1 cellular context compared by ENCODE assay signal in the genomic region with DNA sequence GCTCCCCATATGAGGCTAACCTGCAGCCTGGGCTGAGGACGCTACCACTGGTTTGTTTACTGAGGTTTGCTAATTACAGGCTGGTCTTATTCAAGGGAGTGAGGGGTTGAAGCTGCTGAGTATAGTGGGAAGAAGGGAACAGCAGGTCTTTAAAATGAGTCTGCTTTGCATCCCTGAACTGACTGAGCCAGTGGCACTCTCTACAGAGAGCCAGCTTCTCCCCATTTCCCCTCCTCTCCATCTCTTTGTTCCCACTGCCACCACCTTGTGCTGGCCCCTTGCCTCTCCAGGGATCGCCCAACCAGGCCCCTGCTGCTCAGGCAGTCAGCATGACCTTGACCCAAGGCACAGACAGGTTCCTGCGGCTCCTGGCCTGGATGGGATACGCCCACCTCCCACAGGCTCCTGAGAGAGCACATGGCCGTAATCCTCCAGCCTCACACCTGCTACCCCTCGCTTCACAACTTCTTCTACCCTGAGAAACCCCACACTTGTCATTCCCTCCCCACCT.
TF ChIP-seq lines count a peak whose summit lies in the region.

No MANE protein-coding gene starts in this region.

TF ChIP-seq in GM12878, 131 proteins besides CTCF, POLR2A, EP300 and RAD21 (continued from another document and continues in another):
- TF ChIP-seq, protein P1, sequence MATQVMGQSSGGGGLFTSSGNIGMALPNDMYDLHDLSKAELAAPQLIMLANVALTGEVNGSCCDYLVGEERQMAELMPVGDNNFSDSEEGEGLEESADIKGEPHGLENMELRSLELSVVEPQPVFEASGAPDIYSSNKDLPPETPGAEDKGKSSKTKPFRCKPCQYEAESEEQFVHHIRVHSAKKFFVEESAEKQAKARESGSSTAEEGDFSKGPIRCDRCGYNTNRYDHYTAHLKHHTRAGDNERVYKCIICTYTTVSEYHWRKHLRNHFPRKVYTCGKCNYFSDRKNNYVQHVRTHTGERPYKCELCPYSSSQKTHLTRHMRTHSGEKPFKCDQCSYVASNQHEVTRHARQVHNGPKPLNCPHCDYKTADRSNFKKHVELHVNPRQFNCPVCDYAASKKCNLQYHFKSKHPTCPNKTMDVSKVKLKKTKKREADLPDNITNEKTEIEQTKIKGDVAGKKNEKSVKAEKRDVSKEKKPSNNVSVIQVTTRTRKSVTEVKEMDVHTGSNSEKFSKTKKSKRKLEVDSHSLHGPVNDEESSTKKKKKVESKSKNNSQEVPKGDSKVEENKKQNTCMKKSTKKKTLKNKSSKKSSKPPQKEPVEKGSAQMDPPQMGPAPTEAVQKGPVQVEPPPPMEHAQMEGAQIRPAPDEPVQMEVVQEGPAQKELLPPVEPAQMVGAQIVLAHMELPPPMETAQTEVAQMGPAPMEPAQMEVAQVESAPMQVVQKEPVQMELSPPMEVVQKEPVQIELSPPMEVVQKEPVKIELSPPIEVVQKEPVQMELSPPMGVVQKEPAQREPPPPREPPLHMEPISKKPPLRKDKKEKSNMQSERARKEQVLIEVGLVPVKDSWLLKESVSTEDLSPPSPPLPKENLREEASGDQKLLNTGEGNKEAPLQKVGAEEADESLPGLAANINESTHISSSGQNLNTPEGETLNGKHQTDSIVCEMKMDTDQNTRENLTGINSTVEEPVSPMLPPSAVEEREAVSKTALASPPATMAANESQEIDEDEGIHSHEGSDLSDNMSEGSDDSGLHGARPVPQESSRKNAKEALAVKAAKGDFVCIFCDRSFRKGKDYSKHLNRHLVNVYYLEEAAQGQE (IDR thresholded peaks at IDR 0.05; ENCODE audit: low read depth, low read length) = no peak
- TF ChIP-seq STAT1 (conservative IDR thresholded peaks at IDR 0.05) = no peak
- TF ChIP-seq YBX1 (IDR thresholded peaks at IDR 0.05) = no peak
- peak; percentile 24 to 38; a peak in 2 of 4 replicates for TF ChIP-seq IKZF2 (IDR thresholded peaks at IDR 0.05)
- TF ChIP-seq DPF2 (IDR thresholded peaks at IDR 0.05) = no peak; the same call in 1 of the 2 replicates
- no peak for TF ChIP-seq RELA (IDR thresholded peaks at IDR 0.05; ENCODE audit: borderline replicate concordance, partially characterized antibody)
- TF ChIP-seq RAD51 (IDR thresholded peaks at IDR 0.05) = no peak
- peak; percentile 74 for TF ChIP-seq NR2F1 (conservative IDR thresholded peaks at IDR 0.05)
- TF ChIP-seq MEF2B (IDR thresholded peaks at IDR 0.05; ENCODE audit: partially characterized antibody, poor library complexity, severe bottlenecking) = peak; percentile 11
- no peak for TF ChIP-seq SMAD1 (IDR thresholded peaks at IDR 0.05; ENCODE audit: low read depth, partially characterized antibody)
- TF ChIP-seq ATF7 (IDR thresholded peaks at IDR 0.05; ENCODE audit: low read depth) = peak; percentile 79
- TF ChIP-seq, protein P2, sequence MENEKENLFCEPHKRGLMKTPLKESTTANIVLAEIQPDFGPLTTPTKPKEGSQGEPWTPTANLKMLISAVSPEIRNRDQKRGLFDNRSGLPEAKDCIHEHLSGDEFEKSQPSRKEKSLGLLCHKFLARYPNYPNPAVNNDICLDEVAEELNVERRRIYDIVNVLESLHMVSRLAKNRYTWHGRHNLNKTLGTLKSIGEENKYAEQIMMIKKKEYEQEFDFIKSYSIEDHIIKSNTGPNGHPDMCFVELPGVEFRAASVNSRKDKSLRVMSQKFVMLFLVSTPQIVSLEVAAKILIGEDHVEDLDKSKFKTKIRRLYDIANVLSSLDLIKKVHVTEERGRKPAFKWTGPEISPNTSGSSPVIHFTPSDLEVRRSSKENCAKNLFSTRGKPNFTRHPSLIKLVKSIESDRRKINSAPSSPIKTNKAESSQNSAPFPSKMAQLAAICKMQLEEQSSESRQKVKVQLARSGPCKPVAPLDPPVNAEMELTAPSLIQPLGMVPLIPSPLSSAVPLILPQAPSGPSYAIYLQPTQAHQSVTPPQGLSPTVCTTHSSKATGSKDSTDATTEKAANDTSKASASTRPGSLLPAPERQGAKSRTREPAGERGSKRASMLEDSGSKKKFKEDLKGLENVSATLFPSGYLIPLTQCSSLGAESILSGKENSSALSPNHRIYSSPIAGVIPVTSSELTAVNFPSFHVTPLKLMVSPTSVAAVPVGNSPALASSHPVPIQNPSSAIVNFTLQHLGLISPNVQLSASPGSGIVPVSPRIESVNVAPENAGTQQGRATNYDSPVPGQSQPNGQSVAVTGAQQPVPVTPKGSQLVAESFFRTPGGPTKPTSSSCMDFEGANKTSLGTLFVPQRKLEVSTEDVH (IDR thresholded peaks at IDR 0.05; ENCODE audit: low read depth, partially characterized antibody) = no peak
- no peak for TF ChIP-seq HDAC2 (IDR thresholded peaks at IDR 0.05)
- no peak for TF ChIP-seq BMI1 (IDR thresholded peaks at IDR 0.05; ENCODE audit: borderline replicate concordance)
- no peak for TF ChIP-seq ASH2L (IDR thresholded peaks at IDR 0.05; ENCODE audit: borderline replicate concordance, low read depth)
- TF ChIP-seq SMAD5 (IDR thresholded peaks at IDR 0.05; ENCODE audit: low read depth) = no peak
- TF ChIP-seq TARDBP (IDR thresholded peaks at IDR 0.05; ENCODE audit: borderline replicate concordance) = no peak
- TF ChIP-seq, protein P3, sequence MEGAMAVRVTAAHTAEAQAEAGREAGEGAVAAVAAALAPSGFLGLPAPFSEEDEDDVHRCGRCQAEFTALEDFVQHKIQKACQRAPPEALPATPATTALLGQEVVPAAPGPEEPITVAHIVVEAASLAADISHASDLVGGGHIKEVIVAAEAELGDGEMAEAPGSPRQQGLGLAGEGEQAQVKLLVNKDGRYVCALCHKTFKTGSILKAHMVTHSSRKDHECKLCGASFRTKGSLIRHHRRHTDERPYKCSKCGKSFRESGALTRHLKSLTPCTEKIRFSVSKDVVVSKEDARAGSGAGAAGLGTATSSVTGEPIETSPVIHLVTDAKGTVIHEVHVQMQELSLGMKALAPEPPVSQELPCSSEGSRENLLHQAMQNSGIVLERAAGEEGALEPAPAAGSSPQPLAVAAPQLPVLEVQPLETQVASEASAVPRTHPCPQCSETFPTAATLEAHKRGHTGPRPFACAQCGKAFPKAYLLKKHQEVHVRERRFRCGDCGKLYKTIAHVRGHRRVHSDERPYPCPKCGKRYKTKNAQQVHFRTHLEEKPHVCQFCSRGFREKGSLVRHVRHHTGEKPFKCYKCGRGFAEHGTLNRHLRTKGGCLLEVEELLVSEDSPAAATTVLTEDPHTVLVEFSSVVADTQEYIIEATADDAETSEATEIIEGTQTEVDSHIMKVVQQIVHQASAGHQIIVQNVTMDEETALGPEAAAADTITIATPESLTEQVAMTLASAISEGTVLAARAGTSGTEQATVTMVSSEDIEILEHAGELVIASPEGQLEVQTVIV (IDR thresholded peaks at IDR 0.05; ENCODE audit: borderline replicate concordance, partially characterized antibody) = no peak
- TF ChIP-seq TCF3 (IDR thresholded peaks at IDR 0.05; ENCODE audit: borderline replicate concordance, insufficient read depth, low read depth, low read length) = no peak
- no peak for TF ChIP-seq RBBP5 (conservative IDR thresholded peaks at IDR 0.05)
- TF ChIP-seq, protein P4, sequence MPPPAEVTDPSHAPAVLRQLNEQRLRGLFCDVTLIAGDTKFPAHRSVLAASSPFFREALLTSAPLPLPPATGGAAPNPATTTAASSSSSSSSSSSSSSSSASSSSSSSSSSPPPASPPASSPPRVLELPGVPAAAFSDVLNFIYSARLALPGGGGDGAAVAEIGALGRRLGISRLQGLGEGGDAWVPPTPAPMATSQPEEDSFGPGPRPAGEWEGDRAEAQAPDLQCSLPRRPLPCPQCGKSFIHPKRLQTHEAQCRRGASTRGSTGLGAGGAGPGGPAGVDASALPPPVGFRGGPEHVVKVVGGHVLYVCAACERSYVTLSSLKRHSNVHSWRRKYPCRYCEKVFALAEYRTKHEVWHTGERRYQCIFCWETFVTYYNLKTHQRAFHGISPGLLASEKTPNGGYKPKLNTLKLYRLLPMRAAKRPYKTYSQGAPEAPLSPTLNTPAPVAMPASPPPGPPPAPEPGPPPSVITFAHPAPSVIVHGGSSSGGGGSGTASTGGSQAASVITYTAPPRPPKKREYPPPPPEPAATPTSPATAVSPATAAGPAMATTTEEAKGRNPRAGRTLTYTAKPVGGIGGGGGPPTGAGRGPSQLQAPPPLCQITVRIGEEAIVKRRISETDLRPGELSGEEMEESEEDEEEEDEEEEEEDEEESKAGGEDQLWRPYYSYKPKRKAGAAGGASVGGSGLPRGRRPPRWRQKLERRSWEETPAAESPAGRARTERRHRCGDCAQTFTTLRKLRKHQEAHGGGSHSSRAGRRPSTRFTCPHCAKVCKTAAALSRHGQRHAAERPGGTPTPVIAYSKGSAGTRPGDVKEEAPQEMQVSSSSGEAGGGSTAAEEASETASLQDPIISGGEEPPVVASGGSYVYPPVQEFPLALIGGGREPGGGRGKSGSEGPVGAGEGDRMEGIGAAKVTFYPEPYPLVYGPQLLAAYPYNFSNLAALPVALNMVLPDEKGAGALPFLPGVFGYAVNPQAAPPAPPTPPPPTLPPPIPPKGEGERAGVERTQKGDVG (CRISPR knock-in tag; IDR thresholded peaks at IDR 0.05) = no peak
- no peak for TF ChIP-seq NR2C1 (IDR thresholded peaks at IDR 0.05)
- TF ChIP-seq, protein P5, sequence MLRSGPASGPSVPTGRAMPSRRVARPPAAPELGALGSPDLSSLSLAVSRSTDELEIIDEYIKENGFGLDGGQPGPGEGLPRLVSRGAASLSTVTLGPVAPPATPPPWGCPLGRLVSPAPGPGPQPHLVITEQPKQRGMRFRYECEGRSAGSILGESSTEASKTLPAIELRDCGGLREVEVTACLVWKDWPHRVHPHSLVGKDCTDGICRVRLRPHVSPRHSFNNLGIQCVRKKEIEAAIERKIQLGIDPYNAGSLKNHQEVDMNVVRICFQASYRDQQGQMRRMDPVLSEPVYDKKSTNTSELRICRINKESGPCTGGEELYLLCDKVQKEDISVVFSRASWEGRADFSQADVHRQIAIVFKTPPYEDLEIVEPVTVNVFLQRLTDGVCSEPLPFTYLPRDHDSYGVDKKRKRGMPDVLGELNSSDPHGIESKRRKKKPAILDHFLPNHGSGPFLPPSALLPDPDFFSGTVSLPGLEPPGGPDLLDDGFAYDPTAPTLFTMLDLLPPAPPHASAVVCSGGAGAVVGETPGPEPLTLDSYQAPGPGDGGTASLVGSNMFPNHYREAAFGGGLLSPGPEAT (IDR thresholded peaks at IDR 0.05; ENCODE audit: low read depth) = 0 out of 2 replicates have a peak, but pooled peaks have one; percentile 15
- TF ChIP-seq, protein P6, sequence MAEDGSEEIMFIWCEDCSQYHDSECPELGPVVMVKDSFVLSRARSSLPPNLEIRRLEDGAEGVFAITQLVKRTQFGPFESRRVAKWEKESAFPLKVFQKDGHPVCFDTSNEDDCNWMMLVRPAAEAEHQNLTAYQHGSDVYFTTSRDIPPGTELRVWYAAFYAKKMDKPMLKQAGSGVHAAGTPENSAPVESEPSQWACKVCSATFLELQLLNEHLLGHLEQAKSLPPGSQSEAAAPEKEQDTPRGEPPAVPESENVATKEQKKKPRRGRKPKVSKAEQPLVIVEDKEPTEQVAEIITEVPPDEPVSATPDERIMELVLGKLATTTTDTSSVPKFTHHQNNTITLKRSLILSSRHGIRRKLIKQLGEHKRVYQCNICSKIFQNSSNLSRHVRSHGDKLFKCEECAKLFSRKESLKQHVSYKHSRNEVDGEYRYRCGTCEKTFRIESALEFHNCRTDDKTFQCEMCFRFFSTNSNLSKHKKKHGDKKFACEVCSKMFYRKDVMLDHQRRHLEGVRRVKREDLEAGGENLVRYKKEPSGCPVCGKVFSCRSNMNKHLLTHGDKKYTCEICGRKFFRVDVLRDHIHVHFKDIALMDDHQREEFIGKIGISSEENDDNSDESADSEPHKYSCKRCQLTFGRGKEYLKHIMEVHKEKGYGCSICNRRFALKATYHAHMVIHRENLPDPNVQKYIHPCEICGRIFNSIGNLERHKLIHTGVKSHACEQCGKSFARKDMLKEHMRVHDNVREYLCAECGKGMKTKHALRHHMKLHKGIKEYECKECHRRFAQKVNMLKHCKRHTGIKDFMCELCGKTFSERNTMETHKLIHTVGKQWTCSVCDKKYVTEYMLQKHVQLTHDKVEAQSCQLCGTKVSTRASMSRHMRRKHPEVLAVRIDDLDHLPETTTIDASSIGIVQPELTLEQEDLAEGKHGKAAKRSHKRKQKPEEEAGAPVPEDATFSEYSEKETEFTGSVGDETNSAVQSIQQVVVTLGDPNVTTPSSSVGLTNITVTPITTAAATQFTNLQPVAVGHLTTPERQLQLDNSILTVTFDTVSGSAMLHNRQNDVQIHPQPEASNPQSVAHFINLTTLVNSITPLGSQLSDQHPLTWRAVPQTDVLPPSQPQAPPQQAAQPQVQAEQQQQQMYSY (CRISPR knock-in tag; IDR thresholded peaks at IDR 0.05) = no peak
- peak; percentile 69 for TF ChIP-seq IKZF1 (conservative IDR thresholded peaks at IDR 0.05)
- no peak for TF ChIP-seq IRF4 (IDR thresholded peaks at IDR 0.05; ENCODE audit: low read depth, low read length)
- TF ChIP-seq PAX5 (IDR thresholded peaks at IDR 0.05; ENCODE audit: borderline replicate concordance, low read depth, low read length) = no peak
- no peak for TF ChIP-seq MYB (IDR thresholded peaks at IDR 0.05; ENCODE audit: borderline replicate concordance, low read depth, low read length)
- no peak for TF ChIP-seq TAF1 (IDR thresholded peaks at IDR 0.05; ENCODE audit: borderline replicate concordance, low read depth, low read length)
- TF ChIP-seq, protein P7, sequence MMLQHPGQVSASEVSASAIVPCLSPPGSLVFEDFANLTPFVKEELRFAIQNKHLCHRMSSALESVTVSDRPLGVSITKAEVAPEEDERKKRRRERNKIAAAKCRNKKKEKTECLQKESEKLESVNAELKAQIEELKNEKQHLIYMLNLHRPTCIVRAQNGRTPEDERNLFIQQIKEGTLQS (IDR thresholded peaks at IDR 0.05; ENCODE audit: borderline replicate concordance, extremely low read depth, low read depth, low read length) = no peak
- TF ChIP-seq, protein P8, sequence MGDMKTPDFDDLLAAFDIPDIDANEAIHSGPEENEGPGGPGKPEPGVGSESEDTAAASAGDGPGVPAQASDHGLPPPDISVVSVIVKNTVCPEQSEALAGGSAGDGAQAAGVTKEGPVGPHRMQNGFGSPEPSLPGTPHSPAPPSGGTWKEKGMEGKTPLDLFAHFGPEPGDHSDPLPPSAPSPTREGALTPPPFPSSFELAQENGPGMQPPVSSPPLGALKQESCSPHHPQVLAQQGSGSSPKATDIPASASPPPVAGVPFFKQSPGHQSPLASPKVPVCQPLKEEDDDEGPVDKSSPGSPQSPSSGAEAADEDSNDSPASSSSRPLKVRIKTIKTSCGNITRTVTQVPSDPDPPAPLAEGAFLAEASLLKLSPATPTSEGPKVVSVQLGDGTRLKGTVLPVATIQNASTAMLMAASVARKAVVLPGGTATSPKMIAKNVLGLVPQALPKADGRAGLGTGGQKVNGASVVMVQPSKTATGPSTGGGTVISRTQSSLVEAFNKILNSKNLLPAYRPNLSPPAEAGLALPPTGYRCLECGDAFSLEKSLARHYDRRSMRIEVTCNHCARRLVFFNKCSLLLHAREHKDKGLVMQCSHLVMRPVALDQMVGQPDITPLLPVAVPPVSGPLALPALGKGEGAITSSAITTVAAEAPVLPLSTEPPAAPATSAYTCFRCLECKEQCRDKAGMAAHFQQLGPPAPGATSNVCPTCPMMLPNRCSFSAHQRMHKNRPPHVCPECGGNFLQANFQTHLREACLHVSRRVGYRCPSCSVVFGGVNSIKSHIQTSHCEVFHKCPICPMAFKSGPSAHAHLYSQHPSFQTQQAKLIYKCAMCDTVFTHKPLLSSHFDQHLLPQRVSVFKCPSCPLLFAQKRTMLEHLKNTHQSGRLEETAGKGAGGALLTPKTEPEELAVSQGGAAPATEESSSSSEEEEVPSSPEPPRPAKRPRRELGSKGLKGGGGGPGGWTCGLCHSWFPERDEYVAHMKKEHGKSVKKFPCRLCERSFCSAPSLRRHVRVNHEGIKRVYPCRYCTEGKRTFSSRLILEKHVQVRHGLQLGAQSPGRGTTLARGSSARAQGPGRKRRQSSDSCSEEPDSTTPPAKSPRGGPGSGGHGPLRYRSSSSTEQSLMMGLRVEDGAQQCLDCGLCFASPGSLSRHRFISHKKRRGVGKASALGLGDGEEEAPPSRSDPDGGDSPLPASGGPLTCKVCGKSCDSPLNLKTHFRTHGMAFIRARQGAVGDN (IDR thresholded peaks at IDR 0.05) = peak; percentile 77
- no peak for TF ChIP-seq POU2F2 (IDR thresholded peaks at IDR 0.05; ENCODE audit: borderline replicate concordance, low read depth, low read length)
- peak; percentile 59; the same call in 1 of the 2 replicates for TF ChIP-seq ESRRA (IDR thresholded peaks at IDR 0.05; ENCODE audit: low read length)
- TF ChIP-seq CHD1 (IDR thresholded peaks at IDR 0.05; ENCODE audit: low read depth, low read length) = no peak
